ENCODE assay signal across 1 cellular context in the genomic region with DNA sequence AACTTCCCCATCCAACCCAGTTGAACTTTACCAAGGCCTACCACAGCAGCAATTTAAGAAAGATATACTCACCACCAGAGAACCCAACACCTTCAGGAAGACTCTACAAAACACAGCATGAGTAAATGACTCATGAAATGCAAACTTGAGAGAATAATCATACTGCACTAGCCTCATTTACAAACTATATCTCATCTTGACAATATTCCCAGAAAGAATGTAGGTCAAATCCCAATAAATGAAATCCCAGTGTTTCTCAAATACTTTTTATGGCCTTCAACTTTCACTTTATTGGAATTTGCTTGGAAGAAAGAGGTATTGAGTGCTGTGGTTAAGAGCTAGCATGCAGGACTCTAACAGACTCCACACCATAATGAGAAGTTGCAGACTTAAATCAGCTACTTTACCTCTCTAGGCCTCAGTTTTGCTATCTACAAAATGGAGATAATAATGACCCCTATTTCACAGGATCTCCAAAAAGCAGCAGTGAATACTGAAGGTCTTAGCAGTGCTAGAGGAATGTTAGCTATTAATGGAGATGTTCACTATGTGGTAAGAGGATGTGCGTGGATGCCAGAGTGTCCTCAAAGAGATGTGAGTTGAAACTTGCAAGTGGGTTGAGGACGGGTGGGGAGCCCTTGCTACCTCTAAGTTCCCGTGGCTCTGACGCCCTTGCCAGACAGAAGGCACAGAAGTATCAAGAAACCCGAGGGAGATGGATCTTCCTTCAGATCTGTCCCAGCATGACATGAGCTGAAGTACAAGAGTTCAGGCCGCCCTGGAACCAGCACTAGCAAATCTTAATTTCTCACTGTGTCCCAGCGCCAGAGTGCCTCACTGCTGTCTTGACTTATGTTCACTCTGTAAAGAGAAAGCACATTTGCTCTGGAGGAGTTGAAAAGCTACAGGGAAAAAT.
TF ChIP-seq lines count a peak whose summit lies in the region.

No MANE protein-coding gene starts in this region.

TF ChIP-seq in HEK293, 187 proteins besides CTCF, POLR2A, EP300 and RAD21 (continued from another document):
- TF ChIP-seq PRDM6 (tag by site-specific recombination; IDR thresholded peaks at IDR 0.05) (peak; percentile 19; the same call in 1 of the 2 replicates), KLF1 (tag by site-specific recombination; IDR thresholded peaks at IDR 0.05) (no peak), ZNF664 (tag by site-specific recombination; IDR thresholded peaks at IDR 0.05) (peak; percentile 27; the same call in 1 of the 2 replicates)
